15 cellular contexts compared by ENCODE assay signal in genomic region chr9:21565137-21565536, GRCh38.
"Had no signal": no experiment of that assay in that cellular context is flagged by ENCODE, and none has a peak within 500 bp of the region (broad histone marks: within the 10 kb centered on the region; RNA-seq: fewer than 3 reads in every experiment).

No MANE protein-coding gene starts in this region.

- H3K27ac ChIP-seq: neutrophil, skin epidermis, tibial nerve, uterus had no signal

- H3K4me3 ChIP-seq: skin epidermis, tibial nerve, uterus had no signal

- H3K27ac Mint-ChIP-seq: activated CD4-positive, alpha-beta T cell treated with anti-CD3 and anti-CD28 coated beads for 36 hours; activated CD8-positive, alpha-beta T cell treated with anti-CD3 and anti-CD28 coated beads, Interleukin-2, amount 10 ng/mL, durations not matched to agents 7 days and 5 days; activated naive CD8-positive, alpha-beta T cell treated with anti-CD3 and anti-CD28 coated beads for 36 hours; naive B cell had no signal

- H3K9me3 Mint-ChIP-seq: activated naive CD8-positive, alpha-beta T cell treated with anti-CD3 and anti-CD28 coated beads for 36 hours; naive B cell had no signal

- H3K4me1 ChIP-seq: uterus had no signal

- H3K9me3 ChIP-seq: neutrophil, tibial nerve, uterus had no signal

- DNase-seq: activated CD4-positive, alpha-beta T cell treated with anti-CD3 and anti-CD28 coated beads for 36 hours; activated CD8-positive, alpha-beta memory T cell treated with anti-CD3 and anti-CD28 coated beads, Interleukin-2, amount 50 U/mL, for 4 hours; activated CD8-positive, alpha-beta T cell treated with anti-CD3 and anti-CD28 coated beads, Interleukin-2, amount 10 ng/mL, durations not matched to agents 7 days and 5 days; activated naive CD8-positive, alpha-beta T cell treated with anti-CD3 and anti-CD28 coated beads for 36 hours; amygdala; erythroblast; naive B cell; right cardiac atrium; stimulated activated CD4-positive, alpha-beta T cell treated with anti-CD3 and anti-CD28 coated beads, Interleukin-4, amount 100 ng/mL, for 24 hours; T-helper 2 cell; uterus had no signal

- FAIRE-seq: islet of Langerhans had no signal

- H3K36me3 Mint-ChIP-seq: activated naive CD8-positive, alpha-beta T cell treated with anti-CD3 and anti-CD28 coated beads for 36 hours; naive B cell had no signal

- H3K4me3 Mint-ChIP-seq: activated CD4-positive, alpha-beta T cell treated with anti-CD3 and anti-CD28 coated beads for 36 hours; activated CD8-positive, alpha-beta T cell treated with anti-CD3 and anti-CD28 coated beads, Interleukin-2, amount 10 ng/mL, durations not matched to agents 7 days and 5 days; activated naive CD8-positive, alpha-beta T cell treated with anti-CD3 and anti-CD28 coated beads for 36 hours; naive B cell had no signal

- ATAC-seq: activated CD4-positive, alpha-beta T cell treated with anti-CD3 and anti-CD28 coated beads for 36 hours; activated CD8-positive, alpha-beta T cell treated with anti-CD3 and anti-CD28 coated beads, Interleukin-2, amount 10 ng/mL, durations not matched to agents 7 days and 5 days; right cardiac atrium had no signal

- H3K36me3 ChIP-seq: neutrophil, tibial nerve, uterus had no signal
